In genomic region chr18:79186649-79187048, GRCh38 we compare ENCODE assay signal across 21 cellular contexts.
A peak's percentile ranks its signal among the peaks of the same experiment; 100 is the strongest.
DNase-seq lines count a peak whose midpoint lies in the region; ATAC-seq, FAIRE-seq and TF ChIP-seq lines count a peak whose summit lies in the region.
"Had no signal": no experiment of that assay in that cellular context is flagged by ENCODE, and none has a peak within 500 bp of the region (broad histone marks: within the 10 kb centered on the region; RNA-seq: fewer than 3 reads in every experiment).

No MANE protein-coding gene starts in this region.

- ATAC-seq in GM18511 (IDR thresholded peaks at IDR 0.05; ENCODE audit: unreplicated experiment) (peak; percentile 85), GM21367 (IDR thresholded peaks at IDR 0.05; ENCODE audit: unreplicated experiment) (peak; percentile 77), HG02870 (IDR thresholded peaks at IDR 0.05; ENCODE audit: unreplicated experiment) (peak; percentile 70), GM18907 (IDR thresholded peaks at IDR 0.05; ENCODE audit: unreplicated experiment) (no peak), omental fat pad (ENCODE audit: low FRiP score) (no peak)
- ATAC-seq: lower lobe of right lung, psoas muscle had no signal

- H3K9ac ChIP-seq in Karpas-422 (ENCODE audit: low read length) = peak overlapping the region; percentile 35

- no peaks in the 10 kb centered on the region for H4K20me1 ChIP-seq in Karpas-422 (ENCODE audit: insufficient read depth, low read depth, low read length)

- H3K4me3 ChIP-seq in Karpas-422 (ENCODE audit: low read length) = peak overlapping the region; percentile 31
- H3K4me3 ChIP-seq: lower lobe of right lung, psoas muscle, spleen, stomach, vagina had no signal

- H3K79me2 ChIP-seq in Karpas-422 (ENCODE audit: low read length) = peaks cover 88% of the 10 kb centered on the region

- 0 out of 2 replicates have a peak, but pooled peaks cover 6% of the 10 kb centered on the region for H3K36me3 ChIP-seq in Karpas-422 (ENCODE audit: insufficient read depth, low read length)
- H3K36me3 ChIP-seq: vagina had no signal

- H3K27me3 ChIP-seq in Karpas-422 (ENCODE audit: low read length) = no peaks in the 10 kb centered on the region
- H3K27me3 ChIP-seq: spleen, stomach, vagina had no signal

- peaks cover 64% of the 10 kb centered on the region for H3K4me1 ChIP-seq in Karpas-422 (ENCODE audit: low read length)
- H3K4me1 ChIP-seq: lower lobe of right lung, psoas muscle, spleen, vagina had no signal

- H3K4me2 ChIP-seq in Karpas-422 (ENCODE audit: low read depth, low read length, poor library complexity, severe bottlenecking) = peak overlapping the region; percentile 62

- H3K27ac ChIP-seq in Karpas-422 (ENCODE audit: low read length) = peak overlapping the region; percentile 74
- H3K27ac ChIP-seq: lower lobe of right lung, psoas muscle, spleen, stomach, vagina had no signal

- no peaks in the 10 kb centered on the region for H3K9me3 ChIP-seq in Karpas-422 (ENCODE audit: low read length)
- H3K9me3 ChIP-seq: lower lobe of right lung, psoas muscle, spleen, stomach, vagina had no signal

- H2AFZ ChIP-seq in Karpas-422 (ENCODE audit: low read length) = no peak overlapping the region

- FAIRE-seq in frontal cortex (lab: Jason Lieb, UNC) = no peak
- FAIRE-seq: GM19239 had no signal

- no peak for DNase-seq in Karpas-422
- no peak for DNase-seq in NCI-H748 treated with DMSO at 0.1 percent for 48 hours (lab: John Stamatoyannopoulos, UW)
- DNase-seq in omental fat pad (ENCODE audit: low spot score) = no peak
- no peak for DNase-seq in frontal cortex (ENCODE audit: low spot score in 2 of 2)
- DNase-seq: activated CD4-positive, alpha-beta memory T cell treated with anti-CD3 and anti-CD28 coated beads for 36 hours; AML-193; amniotic stem cell; immature natural killer cell; lower lobe of right lung; naive B cell; NCI-H1694 treated with DMSO at 0.1 percent for 48 hours; NCI-H526; psoas muscle; spleen; stomach had no signal

- H3K9me2 ChIP-seq in Karpas-422 (replicated peaks; ENCODE audit: insufficient read depth, low read length) = no peaks in the 10 kb centered on the region

- TF ChIP-seq CTCF in omental fat pad (IDR thresholded peaks at IDR 0.05) = no peak

Comparison
In these comparisons a context has a peak if more than half of its experiments do, and no peak if none do; other contexts are left out.
1. ATAC-seq: peak in GM18511 (single experiment), GM21367 (single experiment) and HG02870 (single experiment); none in GM18907 (single experiment) and omental fat pad (single experiment).